Comparison of ENCODE assay signal across 9 cellular contexts in genomic region chr19:16069813-16070365, GRCh38. TPM values are rescaled to one million over a fixed set of nuclear protein-coding genes. Genes with fewer than 3 reads are reported as not detected.
DNase-seq lines count a peak whose midpoint lies in the region; ATAC-seq and TF ChIP-seq lines count a peak whose summit lies in the region.
"Had no signal": no experiment of that assay in that cellular context is flagged by ENCODE, and none has a peak within 500 bp of the region (broad histone marks: within the 10 kb centered on the region; RNA-seq: fewer than 3 reads in every experiment).

No MANE protein-coding gene starts in this region.

- TF ChIP-seq CTCF in Calu3 (IDR thresholded peaks at IDR 0.05; ENCODE audit: unreplicated experiment) (no peak), Panc1 (IDR thresholded peaks at IDR 0.05) (no peak), gastrocnemius medialis (IDR thresholded peaks at IDR 0.05 in 4 of 5, conservative IDR thresholded peaks at IDR 0.05 in 1 of 5) (no peak), endothelial cell (IDR thresholded peaks at IDR 0.05; ENCODE audit: unreplicated experiment) (no peak)

- no peak for TF ChIP-seq POLR2A in gastrocnemius medialis (IDR thresholded peaks at IDR 0.05)

- H3K9me3 ChIP-seq in Panc1 (ENCODE audit: control insufficient read depth, insufficient read depth, low read depth, low read length), result no peaks in the 10 kb centered on the region
- no peaks in the 10 kb centered on the region for H3K9me3 ChIP-seq in gastrocnemius medialis

- ATAC-seq in Panc1 (peak; percentile 39), gastrocnemius medialis (no peak), GM18498 (IDR thresholded peaks at IDR 0.05; ENCODE audit: unreplicated experiment) (no peak)

- BruUV-seq in Calu3 (replicated peaks; lab: Mats Ljungman, UMichigan), result TSS peak; percentile 74
- BruUV-seq in Panc1 (replicated peaks; lab: Mats Ljungman, UMichigan), result no TSS peak

- H3K4me3 Mint-ChIP-seq in Calu3 (ENCODE audit: low read depth, unreplicated experiment) (no peak overlapping the region), endothelial cell (ENCODE audit: unreplicated experiment) (no peak overlapping the region)

- H3K36me3 ChIP-seq in Panc1 (ENCODE audit: control insufficient read depth, insufficient read depth, low read length) (peaks cover 3% of the 10 kb centered on the region; the same call in 1 of the 2 replicates), gastrocnemius medialis (no peaks in the 10 kb centered on the region)

- no peaks in the 10 kb centered on the region for H3K9me3 Mint-ChIP-seq in Calu3 (ENCODE audit: low read depth, unreplicated experiment)
- H3K9me3 Mint-ChIP-seq in endothelial cell (ENCODE audit: unreplicated experiment), result no peaks in the 10 kb centered on the region
- H3K9me3 Mint-ChIP-seq: naive thymus-derived CD8-positive, alpha-beta T cell had no signal

- no peaks in the 10 kb centered on the region for H3K27me3 ChIP-seq in Panc1 (ENCODE audit: control insufficient read depth, insufficient read depth, low read length)
- H3K27me3 ChIP-seq in gastrocnemius medialis, result peaks cover 0 to 5% (median 0%) of the 10 kb centered on the region in 3 donors

- POLR2A ChIA-PET in Panc1 (lab: Charles Lee), result no interaction called here

- CTCF ChIA-PET in Calu3 (lab: Charles Lee) (interaction anchor here (0.7 to 1.4 kb wide), 6 partner anchors 12 to 115 kb away, joined by 3 to 9 read pairs (median 4); partner anchors contain the start of genes FAM32A, HSH2D and RAB8A), Panc1 (lab: Charles Lee) (interaction anchor here (0.6 kb wide), 1 partner anchor 13 kb away, joined by 8 read pairs; no protein-coding TSS in a partner anchor)

- peak overlapping the region in 1 of 2 experiments; percentile 1; a peak in 1 of 4 replicates for H3K4me3 ChIP-seq in Panc1 (ENCODE audit: low read depth in 2 of 2, low read length in 2 of 2)
- H3K4me3 ChIP-seq in gastrocnemius medialis, result no peak overlapping the region

- H3K36me3 Mint-ChIP-seq in Calu3 (ENCODE audit: insufficient read depth, unreplicated experiment) (peaks cover 21% of the 10 kb centered on the region), endothelial cell (ENCODE audit: low read depth, unreplicated experiment) (peaks cover 2% of the 10 kb centered on the region)
- H3K36me3 Mint-ChIP-seq: naive thymus-derived CD8-positive, alpha-beta T cell had no signal

- H3K4me1 ChIP-seq in Panc1 (ENCODE audit: control insufficient read depth, insufficient read depth, low read length) (peaks cover 11% of the 10 kb centered on the region), gastrocnemius medialis (peaks cover 0 to 8% of the 10 kb centered on the region in 2 donors)

- H3K27ac Mint-ChIP-seq in Calu3 (ENCODE audit: unreplicated experiment) (no peak overlapping the region), endothelial cell (ENCODE audit: unreplicated experiment) (no peak overlapping the region)
- H3K27ac Mint-ChIP-seq: naive thymus-derived CD8-positive, alpha-beta T cell had no signal

- intact Hi-C loops in Calu3 (cut with micrococcal nuclease; ENCODE audit: unreplicated experiment), result loop anchor here (5.0 to 10.0 kb wide), 2 partner anchors 45 to 112 kb away; partner anchors contain the start of gene RAB8A
- intact Hi-C loops in Panc1 (cut with micrococcal nuclease; ENCODE audit: unreplicated experiment), result no loop called here
- intact Hi-C loops in gastrocnemius medialis (cut with DNase I; ENCODE audit: low total_unique reads), result no loop called here

- DNase-seq in Calu3 (peak; percentile 54), Panc1 (ENCODE audit: low read depth, low spot score) (no peak), epithelial cell of prostate (ENCODE audit: low read depth, low spot score) (no peak), gastrocnemius medialis (no peak), endothelial cell (ENCODE audit: low spot score) (no peak), NCI-H748 (lab: John Stamatoyannopoulos, UW; ENCODE audit: unreplicated experiment) (no peak), NCI-H524 (lab: John Stamatoyannopoulos, UW) (no peak)

- H3K4me1 Mint-ChIP-seq in Calu3 (ENCODE audit: low read depth, unreplicated experiment) (peaks cover 7% of the 10 kb centered on the region), endothelial cell (ENCODE audit: unreplicated experiment) (peaks cover 39% of the 10 kb centered on the region)

- in situ Hi-C loops in Panc1 (cut with HindIII; ENCODE audit: low pct_unique_long_range_greater_than_20kb, low sequenced_read_pairs), result no loop called here
- in situ Hi-C loops in gastrocnemius medialis (cut with MboI; ENCODE audit: low sequenced_read_pairs in 4 of 4), result no loop called here

- no peaks in the 10 kb centered on the region for H3K27me3 Mint-ChIP-seq in Calu3 (ENCODE audit: unreplicated experiment)
- peaks cover 12% of the 10 kb centered on the region for H3K27me3 Mint-ChIP-seq in endothelial cell (ENCODE audit: unreplicated experiment)
- H3K27me3 Mint-ChIP-seq: naive thymus-derived CD8-positive, alpha-beta T cell had no signal

- H3K27ac ChIP-seq in Panc1 (ENCODE audit: low read length) (peak overlapping the region; percentile 54; the same call in 1 of the 2 replicates), epithelial cell of prostate (peak overlapping the region; percentile 99), gastrocnemius medialis (peak overlapping the region; percentile 52 to 76 (median 71))

RNA-seq across cellular contexts. Expression of gene TPM4, which starts 6.4 kb away (rescaled TPM):
- total RNA-seq in Calu3 (2022) (219 and 224 TPM in 2 replicates), Panc1 (2021; ENCODE audit: unreplicated experiment) (165 TPM), gastrocnemius medialis (10 to 100 TPM; 21.8 to 62.8 (median 44.1) TPM), endothelial cell (ENCODE audit: unreplicated experiment) (644 TPM)
- 231 TPM for polyA plus RNA-seq in Panc1 (2012; ENCODE audit: insufficient read length)

RNA-seq across cellular contexts. Expression of gene RAB8A, which starts 41.8 kb away (rescaled TPM):
- total RNA-seq in Calu3 (2022), result 76.6 and 77.3 TPM in 2 replicates
- 75.8 TPM for total RNA-seq in Panc1 (2021; ENCODE audit: unreplicated experiment)
- polyA plus RNA-seq in Panc1 (2012; ENCODE audit: insufficient read length), result 61.5 TPM
- total RNA-seq in gastrocnemius medialis, result 10 to 100 TPM in 1 of 4 donors, 1 to 10 TPM in 3; 8.3 to 12.1 (median 9.2) TPM
- 60.6 TPM for total RNA-seq in endothelial cell (ENCODE audit: unreplicated experiment)
